Comparison of ENCODE assay signal across 8 cellular contexts in the genomic region with DNA sequence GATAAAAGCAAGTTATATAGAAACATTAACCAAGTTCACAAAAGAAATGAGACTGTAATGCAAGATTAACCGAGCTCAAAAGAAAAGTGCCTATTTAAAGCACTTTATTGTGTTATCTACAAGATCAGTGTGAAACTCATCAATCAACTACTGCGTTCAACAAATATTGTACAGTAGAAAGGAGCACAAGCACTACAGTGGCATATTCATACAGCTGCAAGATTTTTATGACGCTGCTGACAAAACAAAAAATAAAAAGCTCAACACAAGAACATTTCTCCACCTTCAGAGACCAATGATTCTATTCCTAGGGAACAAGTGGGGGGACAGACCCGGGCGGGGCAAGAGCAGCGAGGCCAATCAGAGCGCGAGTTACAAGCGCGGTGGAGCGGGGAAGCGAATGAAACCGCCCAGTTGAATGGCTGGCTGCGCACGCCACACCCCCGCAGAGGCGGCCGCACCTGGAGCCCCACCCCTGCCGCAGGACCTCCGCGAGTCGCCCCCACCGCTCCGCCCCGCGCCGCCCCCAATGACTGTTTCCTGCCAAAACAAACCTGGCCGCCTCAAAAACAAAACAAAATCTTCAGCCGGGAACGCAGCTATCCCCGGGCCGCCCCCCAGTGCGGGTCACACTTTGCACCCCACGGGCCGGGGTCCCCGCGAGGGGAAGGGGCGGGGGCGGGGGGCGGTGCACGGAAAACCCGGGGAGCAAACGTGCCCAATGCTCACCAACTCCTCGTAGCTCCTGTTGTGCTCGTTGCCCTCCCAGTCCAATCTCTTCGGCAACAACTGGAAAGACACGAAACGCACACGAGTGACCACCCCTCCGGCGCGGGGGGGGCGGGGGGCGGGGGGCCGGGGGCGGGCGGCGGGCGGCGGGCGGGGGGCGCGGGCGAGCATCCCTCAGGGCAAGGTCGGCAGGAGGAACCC. TPM values are rescaled to one million over a fixed set of nuclear protein-coding genes. Genes with fewer than 3 reads are reported as not detected.
A peak's percentile ranks its signal among the peaks of the same experiment; 100 is the strongest.
DNase-seq lines count a peak whose midpoint lies in the region; ATAC-seq and TF ChIP-seq lines count a peak whose summit lies in the region.

No MANE protein-coding gene starts in this region.

- H2AFZ ChIP-seq in HCT116 (ENCODE audit: low read depth, low read length, poor library complexity, severe bottlenecking): no peak overlapping the region
- H2AFZ ChIP-seq in MM.1S (ENCODE audit: low read length): no peak overlapping the region

- peaks cover 40% of the 10 kb centered on the region for H3K36me3 Mint-ChIP-seq in nephron (ENCODE audit: low read depth)

- H3K27me3 ChIP-seq in HCT116 (ENCODE audit: insufficient read depth, low read length) (no peaks in the 10 kb centered on the region), MM.1S (replicated peaks; ENCODE audit: insufficient read depth, low read length) (no peaks in the 10 kb centered on the region)

- no peaks in the 10 kb centered on the region for H3K27me3 Mint-ChIP-seq in nephron (ENCODE audit: low read depth)

- peak; percentile 92 for ATAC-seq in HCT116

- DNase-seq in HCT116 (ENCODE audit: low read depth, low spot score): peak; percentile 77
- DNase-seq in MM.1S: peak; percentile 94
- DNase-seq in SHP77 treated with DMSO at 0.1 percent for 48 hours (lab: John Stamatoyannopoulos, UW): peak; percentile 53
- peak; percentile 93 for DNase-seq in activated gamma-delta T cell (lab: John Stamatoyannopoulos, UW)
- DNase-seq in fibroblast of the conjunctiva (ENCODE audit: low read depth): peak; percentile 77
- peak; percentile 94 for DNase-seq in stimulated activated naive CD4-positive, alpha-beta T cell treated with Interleukin-2 at 50 U/mL for 16 hours (lab: John Stamatoyannopoulos, UW)

- POLR2A ChIA-PET in HCT116 (lab: Charles Lee): interaction anchor here (0.6 to 1.6 kb wide), 4 partner anchors 27 to 248 kb away, joined by 3 read pairs; no protein-coding TSS in a partner anchor

- peaks cover 20% of the 10 kb centered on the region for H3F3A ChIP-seq in MM.1S (ENCODE audit: insufficient read depth, low read length)

- TF ChIP-seq RAD21 in HCT116 (IDR thresholded peaks at IDR 0.05; ENCODE audit: low read depth): no peak

- H3K4me3 ChIP-seq in HCT116 (replicated peaks in 1 of 2; ENCODE audit: low read depth in 1 of 2, low read length in 2 of 2): peak overlapping the region; percentile 51 to 71
- H3K4me3 ChIP-seq in MM.1S (ENCODE audit: low read length): peak overlapping the region; percentile 88

- no peaks in the 10 kb centered on the region for H3K9me3 Mint-ChIP-seq in nephron

- peaks cover 33% of the 10 kb centered on the region for H3K4me1 Mint-ChIP-seq in nephron

- H3K27ac Mint-ChIP-seq in nephron: peak overlapping the region; percentile 94 to 96 (median 96)

- H3K4me2 ChIP-seq in HCT116 (ENCODE audit: low read length) (peak overlapping the region; percentile 84), MM.1S (ENCODE audit: low read depth, low read length) (peak overlapping the region; percentile 66)

- peaks cover 4% of the 10 kb centered on the region; the same call in 1 of the 2 replicates for H3K9me2 ChIP-seq in HCT116 (ENCODE audit: insufficient read depth)
- no peaks in the 10 kb centered on the region for H3K9me2 ChIP-seq in MM.1S (replicated peaks; ENCODE audit: insufficient read depth, low read length)

- CTCF ChIA-PET in HCT116 (lab: Charles Lee): interaction anchor here (0.6 kb wide), 1 partner anchor 75 kb away, joined by 4 read pairs; no protein-coding TSS in a partner anchor

- TF ChIP-seq CTCF in HCT116 (IDR thresholded peaks at IDR 0.05 in 2 of 3, conservative IDR thresholded peaks at IDR 0.05 in 1 of 3; ENCODE audit: borderline replicate concordance in 1 of 3, insufficient read depth in 1 of 3, low read depth in 2 of 3, low read length in 2 of 3): no peak
- TF ChIP-seq CTCF in MM.1S (IDR thresholded peaks at IDR 0.05; ENCODE audit: low read length): no peak
- no peak for TF ChIP-seq CTCF in nephron (IDR thresholded peaks at IDR 0.05; ENCODE audit: unreplicated experiment in 3 of 3)

- H3K9me3 ChIP-seq in ES-I3 (ENCODE audit: control insufficient read depth, insufficient read depth, low read length) (no peaks in the 10 kb centered on the region), HCT116 (ENCODE audit: control insufficient read depth in 1 of 2, insufficient read depth in 1 of 2, low read depth in 1 of 2, low read length in 2 of 2) (no peaks in the 10 kb centered on the region), MM.1S (replicated peaks; ENCODE audit: insufficient read depth, low read length) (no peaks in the 10 kb centered on the region)

- H3K79me2 ChIP-seq in HCT116 (ENCODE audit: insufficient read depth, low read length) (peaks cover 47% of the 10 kb centered on the region), MM.1S (ENCODE audit: low read length) (peaks cover 55% of the 10 kb centered on the region)

- RAD21 ChIA-PET in HCT116 (lab: Charles Lee; ENCODE audit: low non-redundant PET in 1 of 2, low total read pairs in 2 of 2, uncharacterized antibody in 2 of 2, unreplicated experiment in 2 of 2): interaction anchor here in 1 of 2 experiments (0.6 kb wide), 1 partner anchor 52 kb away, joined by 4 read pairs; no protein-coding TSS in a partner anchor

- H3K9ac ChIP-seq in ES-I3 (ENCODE audit: low read depth, low read length) (peak overlapping the region; percentile 60; the same call in 1 of the 2 replicates), HCT116 (ENCODE audit: low read length) (peak overlapping the region; percentile 83), MM.1S (ENCODE audit: low read length) (peak overlapping the region; percentile 90; the same call in 1 of the 2 replicates)

- H3K4me3 Mint-ChIP-seq in nephron: peak overlapping the region; percentile 85 to 97 (median 91)

- TF ChIP-seq POLR2A in HCT116 (IDR thresholded peaks at IDR 0.05; ENCODE audit: borderline replicate concordance, extremely low read depth, insufficient read depth, insufficient read length): no peak

- peak overlapping the region; percentile 70 for H3K27ac ChIP-seq in HCT116 (ENCODE audit: low read depth, low read length)
- H3K27ac ChIP-seq in MM.1S (ENCODE audit: low read length): peak overlapping the region; percentile 77; the same call in 1 of the 2 replicates

- H3K36me3 ChIP-seq in ES-I3 (ENCODE audit: insufficient read depth, low read length) (no peaks in the 10 kb centered on the region), HCT116 (ENCODE audit: control insufficient read depth in 1 of 2, insufficient read depth in 2 of 2, low read length in 2 of 2) (peaks cover 0 to 16% of the 10 kb centered on the region in 2 experiments; a peak in 3 of 4 replicates), MM.1S (replicated peaks; ENCODE audit: insufficient read depth, low read length) (no peaks in the 10 kb centered on the region; the same call in 1 of the 2 replicates)

- H3K4me1 ChIP-seq in ES-I3 (ENCODE audit: insufficient read depth, low read length) (no peaks in the 10 kb centered on the region), HCT116 (ENCODE audit: control insufficient read depth in 1 of 2, insufficient read depth in 2 of 2, low read length in 2 of 2) (peaks cover 10 to 19% of the 10 kb centered on the region in 2 experiments; a peak in 3 of 4 replicates), MM.1S (ENCODE audit: low read length) (peaks cover 18% of the 10 kb centered on the region)

- H4K20me1 ChIP-seq in HCT116 (ENCODE audit: insufficient read depth) (peaks cover 13% of the 10 kb centered on the region; the same call in 1 of the 2 replicates), MM.1S (ENCODE audit: insufficient read depth, low read length) (no peaks in the 10 kb centered on the region)

- BruUV-seq in HCT116 (replicated peaks; lab: Mats Ljungman, UMichigan): no TSS peak

- intact Hi-C loops in HCT116 (cut with micrococcal nuclease): loop anchor here (1.0 to 5.0 kb wide), 2 partner anchors 35 to 76 kb away; partner anchors contain the start of gene HMGN1

TF ChIP-seq in HCT116, 20 proteins besides CTCF, POLR2A, EP300 and RAD21:
- TF ChIP-seq ELF1 (IDR thresholded peaks at IDR 0.05; ENCODE audit: borderline replicate concordance, low read depth): no peak
- peak; percentile 80 for TF ChIP-seq EGR1 (IDR thresholded peaks at IDR 0.05; ENCODE audit: low read depth)
- 0 out of 2 replicates have a peak, but pooled peaks have one; percentile 6 for TF ChIP-seq MAX (IDR thresholded peaks at IDR 0.05)
- TF ChIP-seq SP1 (IDR thresholded peaks at IDR 0.05; ENCODE audit: low read depth): peak; percentile 87

RNA-seq across cellular contexts. Expression of gene BRWD1, which starts 1.1 kb away (rescaled TPM):
- 33.1 TPM for total RNA-seq in HCT116 (2021; ENCODE audit: unreplicated experiment)
- 7.3 and 7.4 TPM in 2 replicates for polyA plus RNA-seq in HCT116 (2012)

RNA-seq across cellular contexts. Expression of gene HMGN1, which starts 36.5 kb away (rescaled TPM):
- 399 TPM for total RNA-seq in HCT116 (2021; ENCODE audit: unreplicated experiment)
- polyA plus RNA-seq in HCT116 (2012): 194 and 209 TPM in 2 replicates

Comparison
In these comparisons a context has a peak if more than half of its experiments do, and no peak if none do; other contexts are left out.
1. Peak in every context shown above with its lines: DNase-seq, ATAC-seq, H3K4me3 ChIP-seq and H3K27ac ChIP-seq.